8 cellular contexts compared by ENCODE assay signal in the genomic region with DNA sequence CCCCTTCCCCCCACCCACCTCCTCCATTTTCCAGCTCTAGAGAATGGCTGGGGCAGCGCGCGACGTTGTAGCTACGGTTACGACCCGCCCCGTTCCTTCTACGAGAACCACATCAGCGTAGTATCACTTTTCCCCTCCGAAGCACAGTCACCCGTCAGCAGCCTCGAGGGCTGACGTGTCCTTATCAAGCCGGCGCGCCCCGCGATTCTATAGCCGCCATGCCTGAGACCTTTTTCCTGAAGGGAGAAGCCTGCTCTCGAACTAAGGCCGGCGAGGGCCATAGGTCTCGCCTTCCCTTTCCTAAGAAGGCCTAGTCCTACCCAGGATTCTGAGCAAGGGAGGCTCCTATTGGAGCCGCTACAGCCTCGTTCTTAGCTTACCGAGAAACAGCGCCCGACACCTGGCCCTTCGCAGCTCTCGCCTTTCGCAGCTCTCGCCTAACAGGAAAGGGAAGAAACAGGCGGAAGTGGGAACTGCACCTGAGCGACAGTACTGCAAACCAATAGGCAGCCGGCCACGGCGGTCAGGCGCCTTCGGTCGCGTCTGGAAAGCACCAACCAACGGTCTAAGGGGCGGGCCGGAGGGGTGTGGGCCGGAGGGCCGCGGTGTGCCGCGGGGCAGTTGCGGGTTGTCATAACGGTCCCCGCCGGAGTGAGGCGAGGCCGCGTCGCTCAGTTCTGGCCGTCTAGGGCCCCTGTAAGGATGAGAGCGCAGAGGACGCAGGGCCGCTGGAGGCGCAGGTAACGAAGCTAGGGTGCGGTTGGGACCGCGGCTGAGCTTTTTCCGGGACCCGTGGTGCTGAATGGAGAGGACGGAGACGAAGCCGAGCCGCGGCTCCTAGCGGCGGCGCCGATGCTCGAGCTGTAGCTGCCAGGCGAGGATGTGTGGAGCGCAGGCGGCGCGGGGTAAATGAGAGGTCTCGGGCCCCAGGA. TPM values are rescaled to one million over a fixed set of nuclear protein-coding genes. Genes with fewer than 3 reads are reported as not detected.
A peak's percentile ranks its signal among the peaks of the same experiment; 100 is the strongest.
DNase-seq lines count a peak whose midpoint lies in the region; ATAC-seq and TF ChIP-seq lines count a peak whose summit lies in the region.

A gene (plus strand): TSS at position 618 of the 932 bp plus-strand sequence. CDS start 470 bp downstream, outside the sequence.
A gene (minus strand): TSS at position 445 of the 932 bp plus-strand sequence. CDS start 1,522 bp downstream, outside the sequence.

- intact Hi-C loops in left cardiac atrium (cut with DNase I), result no loop called here

- H3K36me3 Mint-ChIP-seq in progenitor cell of endocrine pancreas (ENCODE audit: insufficient read depth), result peaks cover 12% of the 10 kb centered on the region

- ATAC-seq in HG02870 (IDR thresholded peaks at IDR 0.05; ENCODE audit: unreplicated experiment), result peak; percentile 92
- peak; percentile 99 for ATAC-seq in left cardiac atrium

- H3K4me1 Mint-ChIP-seq in progenitor cell of endocrine pancreas (ENCODE audit: low read depth), result peaks cover 22% of the 10 kb centered on the region

- peak within 1 kb of the TSS; percentile 99 for H3K27ac Mint-ChIP-seq in progenitor cell of endocrine pancreas

- in situ Hi-C loops in GM13976 (cut with MboI; ENCODE audit: low sequenced_read_pairs, unreplicated experiment), result no loop called here

- H3K4me3 Mint-ChIP-seq in progenitor cell of endocrine pancreas (ENCODE audit: low read depth), result peak within 1 kb of the TSS; percentile 95

- TF ChIP-seq CTCF in GM13976 (IDR thresholded peaks at IDR 0.05; ENCODE audit: borderline replicate concordance, control extremely low read depth, extremely low read depth, insufficient read depth, missing control alignments), result peak; percentile 13
- peak; percentile 41 for TF ChIP-seq CTCF in progenitor cell of endocrine pancreas (IDR thresholded peaks at IDR 0.05; ENCODE audit: unreplicated experiment)

- H3K27me3 Mint-ChIP-seq in progenitor cell of endocrine pancreas, result no peaks in the 10 kb centered on the region

- DNase-seq in GM13976 (ENCODE audit: low spot score) (peak; percentile 97), NCI-H146 (lab: John Stamatoyannopoulos, UW) (peak; percentile 98), T-helper 1 cell (peak; percentile 87 to 97 (median 90)), amniotic epithelial cell (ENCODE audit: low read depth) (peak; percentile 98), left cardiac atrium (peak; percentile 98), progenitor cell of endocrine pancreas (ENCODE audit: low spot score, unreplicated experiment) (peak; percentile 96), ureter (ENCODE audit: low spot score) (peak; percentile 99)

- H3K9me3 Mint-ChIP-seq in progenitor cell of endocrine pancreas (ENCODE audit: low read depth), result no peaks in the 10 kb centered on the region

RNA-seq across cellular contexts. Expression of the first gene that starts in this region (rescaled TPM):
- total RNA-seq in left cardiac atrium (10 to 100 TPM; 16.6 to 24.7 TPM), progenitor cell of endocrine pancreas (21.4 and 24.7 TPM in 2 replicates), ureter (29.2 TPM)

RNA-seq across cellular contexts. Expression of the second gene that starts in this region (rescaled TPM):
- 100 to 1,000 TPM; 131 to 149 TPM for total RNA-seq in left cardiac atrium
- total RNA-seq in progenitor cell of endocrine pancreas, result 149 and 157 TPM in 2 replicates
- total RNA-seq in ureter, result 176 TPM

Comparison
In these comparisons a context has a peak if more than half of its experiments do, and no peak if none do; other contexts are left out.
1. Peak in every context shown above with its lines: DNase-seq and ATAC-seq.